In the genomic region with DNA sequence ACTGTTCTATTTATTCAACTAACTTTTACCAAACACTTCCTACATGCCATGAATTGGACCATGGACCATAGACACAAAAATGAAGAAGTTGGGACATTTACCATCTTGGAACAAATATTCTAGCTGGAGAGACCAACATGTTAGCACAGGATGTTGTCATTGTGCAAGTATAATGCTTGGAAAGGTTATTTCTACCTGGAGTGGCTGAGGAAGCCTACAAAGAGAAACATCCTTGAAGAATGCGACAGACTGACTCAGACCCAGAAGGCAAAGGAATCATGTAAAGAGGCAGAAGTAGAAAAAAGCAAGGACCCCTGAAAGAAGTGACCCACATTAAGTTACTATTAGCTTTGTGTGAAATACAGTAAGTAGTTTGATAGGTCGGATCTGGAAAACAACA, we compare ENCODE assay signal across 26 cellular contexts.
DNase-seq lines count a peak whose midpoint lies in the region; ATAC-seq, FAIRE-seq and TF ChIP-seq lines count a peak whose summit lies in the region.
"Had no signal": no experiment of that assay in that cellular context is flagged by ENCODE, and none has a peak within 500 bp of the region (broad histone marks: within the 10 kb centered on the region; RNA-seq: fewer than 3 reads in every experiment).

No MANE protein-coding gene starts in this region.

- no peak overlapping the region for H3K4ac ChIP-seq in H1 (replicated peaks; ENCODE audit: insufficient read length, low read depth, low read length)

- H3K9me3 ChIP-seq in H1 (ENCODE audit: insufficient read depth in 2 of 2, low read depth in 1 of 2, low read length in 1 of 2) = peaks cover 55 to 72% of the 10 kb centered on the region in 2 experiments
- no peaks in the 10 kb centered on the region for H3K9me3 ChIP-seq in lower lobe of right lung
- H3K9me3 ChIP-seq: BE2C had no signal

- peak; percentile 18 for DNase-seq in bronchial epithelial cell (ENCODE audit: low read depth)
- DNase-seq in H1 (ENCODE audit: low read depth in 1 of 2, low spot score in 2 of 2) = no peak
- DNase-seq in lower lobe of right lung = no peak
- DNase-seq in Right ventricle myocardium superior = no peak
- DNase-seq: 8988T; ACHN; BE2C; C1 segment of cervical spinal cord; CD4-positive, alpha-beta memory T cell; CD4-positive, CD25-positive, alpha-beta regulatory T cell; CD8-positive, alpha-beta memory T cell; COR-L47; DMS 273 treated with DMSO at 0.1 percent for 48 hours; DMS153; DMS53; DMS79; DND-41; EL; GDM1 had no signal

- H3K56ac ChIP-seq in H1 (replicated peaks; ENCODE audit: insufficient read length, low read depth, low read length) = peak overlapping the region; percentile 86

- no peaks in the 10 kb centered on the region for H4K20me1 ChIP-seq in H1 (replicated peaks in 1 of 2; ENCODE audit: control insufficient read depth in 1 of 2, insufficient read depth in 2 of 2, low read length in 2 of 2)
- H4K20me1 ChIP-seq: BLaER1 had no signal

- no peak overlapping the region for H3K4me2 ChIP-seq in H1 (ENCODE audit: insufficient read depth in 1 of 2, low read depth in 2 of 2, low read length in 2 of 2)
- H3K4me2 ChIP-seq: BLaER1 had no signal

- no peak overlapping the region for H3K9ac ChIP-seq in H1 (replicated peaks in 1 of 4; ENCODE audit: extremely low read depth in 1 of 4, low read depth in 3 of 4, low read length in 3 of 4)
- H3K9ac ChIP-seq: BLaER1 had no signal

- H2BK120ac ChIP-seq in H1 (replicated peaks; ENCODE audit: low read depth, low read length) = no peak overlapping the region

- WGBS in H1 (ENCODE audit: extremely low coverage in 1 of 2, insufficient coverage in 1 of 2, insufficient read length in 1 of 2, insufficient replicate concordance in 2 of 2, low coverage in 1 of 2, low lambda C conversion rate in 2 of 2, missing lambda C conversion rate in 1 of 2), 2 experiments = 89% methylated on average over 2 of the region's 2 CpGs; no CpG with 5 or more reads in 1 of the 2 experiments

- CTCF ChIA-PET in H1 (lab: Charles Lee; ENCODE audit: partially characterized antibody) = no interaction called here

- no peak overlapping the region for H2BK15ac ChIP-seq in H1 (ENCODE audit: low read length)

- no peaks in the 10 kb centered on the region for H3K4me1 ChIP-seq in H1 (replicated peaks in 1 of 4; ENCODE audit: control insufficient read depth in 3 of 4, insufficient read depth in 4 of 4, low read length in 3 of 4)
- H3K4me1 ChIP-seq in lower lobe of right lung = no peaks in the 10 kb centered on the region
- H3K4me1 ChIP-seq: BE2C, BLaER1 had no signal

- H3K14ac ChIP-seq in H1 (ENCODE audit: insufficient read length) = no peak overlapping the region

- POLR2A ChIA-PET in H1 (lab: Charles Lee; ENCODE audit: partially characterized antibody) = no interaction called here

- TF ChIP-seq CTCF in bronchial epithelial cell (IDR thresholded peaks at IDR 0.05; ENCODE audit: insufficient read depth, low read length, severe bottlenecking) = no peak
- no peak for TF ChIP-seq CTCF in H1 (IDR thresholded peaks at IDR 0.05; ENCODE audit: control extremely low read depth in 1 of 3, insufficient read depth in 1 of 3, low read depth in 1 of 3, low read length in 3 of 3)
- no peak for TF ChIP-seq CTCF in lower lobe of right lung (IDR thresholded peaks at IDR 0.05)

- intact Hi-C loops in lower lobe of right lung (cut with DNase I) = no loop called here
- intact Hi-C loops in Right ventricle myocardium superior (cut with DNase I) = no loop called here

- H3K23ac ChIP-seq in H1 (ENCODE audit: insufficient read length) = no peak overlapping the region

- TF ChIP-seq EP300 in H1 (IDR thresholded peaks at IDR 0.05; ENCODE audit: borderline replicate concordance in 1 of 2, low read depth in 2 of 2, low read length in 2 of 2) = no peak

- H2AFZ ChIP-seq in H1 (ENCODE audit: low read length) = no peak overlapping the region

- no peaks in the 10 kb centered on the region for H3K79me2 ChIP-seq in H1 (ENCODE audit: control insufficient read depth in 1 of 2, insufficient read depth in 2 of 2, low read length in 2 of 2)

- peak; percentile 48 to 69 for ATAC-seq in lower lobe of right lung
- no peak for ATAC-seq in HG02884 (IDR thresholded peaks at IDR 0.05; ENCODE audit: unreplicated experiment)
- no peak for ATAC-seq in HG03159 (IDR thresholded peaks at IDR 0.05; ENCODE audit: unreplicated experiment)
- no peak for ATAC-seq in Right ventricle myocardium superior (ENCODE audit: poor library complexity)
- ATAC-seq: GM12878 had no signal

- H3K27me3 ChIP-seq in bronchial epithelial cell (ENCODE audit: control insufficient read depth, insufficient read depth, low read length) = no peaks in the 10 kb centered on the region
- no peaks in the 10 kb centered on the region for H3K27me3 ChIP-seq in H1 (replicated peaks in 1 of 4; ENCODE audit: control insufficient read depth in 3 of 4, extremely low read depth in 1 of 4, insufficient read depth in 3 of 4, low read length in 3 of 4)
- no peaks in the 10 kb centered on the region for H3K27me3 ChIP-seq in lower lobe of right lung (ENCODE audit: low read depth)
- H3K27me3 ChIP-seq: BLaER1 had no signal

- no peak overlapping the region for H3K27ac ChIP-seq in H1 (ENCODE audit: low read depth, low read length)
- H3K27ac ChIP-seq in lower lobe of right lung = no peak overlapping the region
- H3K27ac ChIP-seq: BLaER1 had no signal

- no peak overlapping the region for H2BK20ac ChIP-seq in H1 (ENCODE audit: low read length)

- H3K23me2 ChIP-seq in H1 (ENCODE audit: low read depth, low read length) = no peaks in the 10 kb centered on the region

- H3K18ac ChIP-seq in H1 (ENCODE audit: extremely low read depth, low read length) = no peak overlapping the region

- no peak for TF ChIP-seq RAD21 in H1 (IDR thresholded peaks at IDR 0.05 in 1 of 2, conservative IDR thresholded peaks at IDR 0.05 in 1 of 2; ENCODE audit: low read depth in 2 of 2, low read length in 2 of 2)

- H2AK5ac ChIP-seq in H1 (ENCODE audit: low read depth, low read length) = no peak overlapping the region

- no peak overlapping the region for H4K8ac ChIP-seq in H1 (ENCODE audit: extremely low read depth, insufficient read depth, low read length)

- TF ChIP-seq POLR2A in H1 (IDR thresholded peaks at IDR 0.05; ENCODE audit: control extremely low read depth in 1 of 2, low read depth in 2 of 2, low read length in 2 of 2) = no peak

- no peak overlapping the region for H4K5ac ChIP-seq in H1 (ENCODE audit: insufficient read length, low read depth, low read length)

- H3K79me1 ChIP-seq in H1 (ENCODE audit: low read depth, low read length) = no peaks in the 10 kb centered on the region

- no peak overlapping the region for H2BK5ac ChIP-seq in H1 (ENCODE audit: low read depth, low read length)

- FAIRE-seq in bronchial epithelial cell (lab: Jason Lieb, UNC) (no peak), H1 (lab: Jason Lieb, UNC) (no peak)
- FAIRE-seq: A204.1, GM12878, GM12892, GM18507 had no signal

- H3K36me3 ChIP-seq in bronchial epithelial cell (ENCODE audit: control insufficient read depth, insufficient read depth, low read length) (no peaks in the 10 kb centered on the region), H1 (ENCODE audit: control insufficient read depth in 2 of 4, insufficient read depth in 4 of 4, low read length in 3 of 4) (no peaks in the 10 kb centered on the region), lower lobe of right lung (no peaks in the 10 kb centered on the region)
- H3K36me3 ChIP-seq: BE2C, BLaER1 had no signal

- no peak overlapping the region for H4K91ac ChIP-seq in H1 (replicated peaks; ENCODE audit: insufficient read length, low read length)

- H2BK12ac ChIP-seq in H1 (ENCODE audit: low read depth, low read length) = no peak overlapping the region

- H3K4me3 ChIP-seq in bronchial epithelial cell (ENCODE audit: low read depth, low read length) (no peak overlapping the region), H1 (ENCODE audit: extremely low read depth in 1 of 4, insufficient read depth in 2 of 4, low read depth in 3 of 4, low read length in 4 of 4) (no peak overlapping the region), lower lobe of right lung (no peak overlapping the region)
- H3K4me3 ChIP-seq: BLaER1, GM12878 had no signal

TF ChIP-seq in H1, 55 proteins besides CTCF, POLR2A, EP300 and RAD21:
- no peak for TF ChIP-seq TEAD4 (IDR thresholded peaks at IDR 0.05; ENCODE audit: low read depth, low read length)
- no peak for TF ChIP-seq BCL11A (IDR thresholded peaks at IDR 0.05; ENCODE audit: low read depth in 2 of 2, low read length in 2 of 2)
- no peak for TF ChIP-seq MAFK (IDR thresholded peaks at IDR 0.05; ENCODE audit: low read depth, low read length)
- no peak for TF ChIP-seq RXRA (IDR thresholded peaks at IDR 0.05; ENCODE audit: insufficient read depth, low read depth, low read length)
- no peak for TF ChIP-seq HDAC2 (IDR thresholded peaks at IDR 0.05; ENCODE audit: borderline replicate concordance in 1 of 2, low read depth in 2 of 2, low read length in 2 of 2)
- no peak for TF ChIP-seq CBX5 (IDR thresholded peaks at IDR 0.05; ENCODE audit: low read depth, low read length)

Comparison
In these comparisons a context has a peak if more than half of its experiments do, and no peak if none do; other contexts are left out.
1. ATAC-seq: peak in lower lobe of right lung (2 of 2); none in HG02884 (single experiment), HG03159 (single experiment) and Right ventricle myocardium superior (single experiment).